ENCODE assay signal across 19 cellular contexts in the genomic region with DNA sequence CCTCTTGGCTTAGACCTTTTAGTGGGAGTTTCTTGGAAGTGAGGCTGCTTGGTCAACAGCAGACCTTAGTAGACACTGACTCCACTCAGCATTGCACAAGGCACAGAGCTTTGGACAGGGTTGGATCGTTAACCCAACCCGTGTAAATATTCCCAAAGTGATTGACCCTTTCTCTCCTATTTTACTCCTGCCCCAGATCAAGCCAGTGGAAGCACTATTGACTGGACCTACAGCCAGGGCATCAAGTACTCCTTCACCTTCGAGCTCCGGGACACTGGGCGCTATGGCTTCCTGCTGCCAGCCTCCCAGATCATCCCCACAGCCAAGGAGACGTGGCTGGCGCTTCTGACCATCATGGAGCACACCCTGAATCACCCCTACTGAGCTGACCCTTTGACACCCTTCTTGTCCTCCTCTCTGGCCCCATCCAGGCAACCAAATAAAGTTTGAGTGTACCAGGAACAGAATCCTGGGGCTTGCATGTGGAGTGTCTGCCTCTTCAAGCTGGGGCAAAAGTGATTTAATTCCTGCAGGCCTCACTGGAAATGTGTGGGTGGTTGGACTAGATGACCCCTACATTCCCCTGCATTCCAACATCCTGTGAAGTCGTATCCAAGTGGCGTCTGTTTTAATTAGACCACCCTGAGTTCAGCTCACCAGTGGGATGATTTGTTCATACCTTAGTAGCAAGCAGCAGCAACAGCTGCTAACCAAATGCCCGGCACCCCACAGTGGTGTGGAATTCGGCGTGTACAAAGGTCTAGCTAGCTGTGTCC. TPM values are rescaled to one million over a fixed set of nuclear protein-coding genes. Genes with fewer than 3 reads are reported as not detected.
DNase-seq lines count a peak whose midpoint lies in the region; ATAC-seq and TF ChIP-seq lines count a peak whose summit lies in the region.
"Had no signal": no experiment of that assay in that cellular context is flagged by ENCODE, and none has a peak within 500 bp of the region (broad histone marks: within the 10 kb centered on the region; RNA-seq: fewer than 3 reads in every experiment).

No MANE protein-coding gene starts in this region.

- ATAC-seq in HG02588 (IDR thresholded peaks at IDR 0.05; ENCODE audit: unreplicated experiment): no peak

- peak; percentile 24 for DNase-seq in Daoy (ENCODE audit: low read depth)
- peak; percentile 96 for DNase-seq in astrocyte of the spinal cord (ENCODE audit: low read depth, low spot score)
- DNase-seq in kidney glomerular epithelial cell (lab: John Stamatoyannopoulos, UW): peak; percentile 86
- DNase-seq in renal cortical epithelial cell (ENCODE audit: low read depth): peak; percentile 46
- no peak for DNase-seq in H4 (ENCODE audit: low spot score)
- DNase-seq in activated T-cell treated with anti-CD3 and anti-CD28 coated beads, Interleukin-2, amount 50 U/mL, for 48 hours: no peak
- no peak for DNase-seq in retina
- DNase-seq: activated CD4-positive, alpha-beta memory T cell treated with anti-CD3 and anti-CD28 coated beads for 36 hours; activated naive CD8-positive, alpha-beta T cell treated with anti-CD3 and anti-CD28 coated beads, Interleukin-2, amount 10 ng/mL, durations not matched to agents 7 days and 5 days; activated T-cell treated with anti-CD3 and anti-CD28 coated beads, Interleukin-2, amount 50 U/mL, for 24 hours; DND-41; HFFc6; MV-4-11; NCI-H82; stimulated activated CD4-positive, alpha-beta T cell treated with anti-CD3 and anti-CD28 coated beads, Interleukin-15, amount 100 ng/mL, for 24 hours had no signal

- TF ChIP-seq CTCF in astrocyte of the spinal cord (IDR thresholded peaks at IDR 0.05; ENCODE audit: low read depth, low read length): no peak

- H3K4me3 ChIP-seq in astrocyte of the spinal cord (ENCODE audit: low read depth, low read length): no peak overlapping the region
- H3K4me3 ChIP-seq: Peyer's patch had no signal

- in situ Hi-C loops in astrocyte of the spinal cord (cut with HindIII; ENCODE audit: low sequenced_read_pairs): no loop called here

RNA-seq across cellular contexts. Expression of gene CPA1, which starts 7.5 kb away (rescaled TPM):
- not detected in 2 replicates for total RNA-seq in Daoy (2014; rRNA removed; shearing (Covaris generic))
- total RNA-seq in renal cortical epithelial cell: not detected in 2 replicates
- total RNA-seq in H4 (2014; rRNA removed; shearing (Covaris generic)): not detected in 2 replicates
- total RNA-seq: activated CD4-positive, alpha-beta memory T cell treated with anti-CD3 and anti-CD28 coated beads for 36 hours; activated naive CD8-positive, alpha-beta T cell treated with anti-CD3 and anti-CD28 coated beads, Interleukin-2, amount 10 ng/mL, durations not matched to agents 7 days and 5 days; endothelial cell of umbilical vein; HFFc6; lung microvascular endothelial cell; Peyer's patch had no signal

RNA-seq across cellular contexts. Expression of gene CPA5, which starts 43.2 kb away (rescaled TPM):
- total RNA-seq in Daoy (2014; rRNA removed; shearing (Covaris generic)): 0.06 TPM in 1 of 2 replicates, not detected in the other
- total RNA-seq in renal cortical epithelial cell: not detected in 2 replicates
- not detected in 2 replicates for total RNA-seq in H4 (2014; rRNA removed; shearing (Covaris generic))
- total RNA-seq: endothelial cell of umbilical vein, HFFc6, lung microvascular endothelial cell, Peyer's patch had no signal

RNA-seq across cellular contexts. Expression of gene CEP41, which starts 53.0 kb away (rescaled TPM):
- total RNA-seq in Daoy (2014; rRNA removed; shearing (Covaris generic)): 33.1 and 43.9 TPM in 2 replicates
- 11.3 and 18.7 TPM in 2 replicates for total RNA-seq in renal cortical epithelial cell
- total RNA-seq in H4 (2014; rRNA removed; shearing (Covaris generic)): 17.7 and 36.0 TPM in 2 replicates

Comparison
In these comparisons a context has a peak if more than half of its experiments do, and no peak if none do; other contexts are left out.
1. DNase-seq: peak in Daoy (single experiment), astrocyte of the spinal cord (single experiment), kidney glomerular epithelial cell (single experiment) and renal cortical epithelial cell (single experiment); none in H4 (single experiment), activated T-cell treated with anti-CD3 and anti-CD28 coated beads, Interleukin-2, amount 50 U/mL, for 48 hours (0 of 2) and retina (single experiment).